ENCODE assay signal across 28 cellular contexts in genomic region chr3:102748646-102749045, GRCh38.
"Had no signal": no experiment of that assay in that cellular context is flagged by ENCODE, and none has a peak within 500 bp of the region (broad histone marks: within the 10 kb centered on the region; RNA-seq: fewer than 3 reads in every experiment).

No MANE protein-coding gene starts in this region.

- H3K4me3 ChIP-seq: adrenal gland, body of pancreas, breast epithelium had no signal

- H3K27me3 ChIP-seq: adrenal gland, body of pancreas, brain microvascular endothelial cell, breast epithelium had no signal

- H3K4me1 ChIP-seq: adrenal gland, body of pancreas, breast epithelium had no signal

- H3K9me3 ChIP-seq: adrenal gland, body of pancreas, breast epithelium had no signal

- H3K36me3 ChIP-seq: adrenal gland, brain microvascular endothelial cell, breast epithelium had no signal

- DNase-seq: activated B cell treated with CpG ODN at 0.5 μM for 24 hours; activated CD4-positive, alpha-beta memory T cell treated with anti-CD3 and anti-CD28 coated beads, Interleukin-2, amount 10 ng/mL, durations not matched to agents 7 days and 5 days; activated CD4-positive, alpha-beta T cell treated with anti-CD3 and anti-CD28 coated beads for 4 hours; activated CD4-positive, alpha-beta T cell treated with anti-CD3 and anti-CD28 coated beads, Interleukin-2, amount 10 ng/mL, durations not matched to agents 24 days and 14 days; activated CD4-positive, alpha-beta T cell treated with anti-CD3 and anti-CD28 coated beads, Interleukin-2, amount 50 U/mL, for 1 hour; activated CD4-positive, alpha-beta T cell treated with anti-CD3 and anti-CD28 coated beads, Interleukin-2, amount 50 U/mL, for 4 hours; activated CD4-positive, CD25-positive, alpha-beta regulatory T cell treated with anti-CD3 and anti-CD28 coated beads, Interleukin-2, amount 50 U/mL, for 72 hours; activated CD8-positive, alpha-beta memory T cell treated with anti-CD3 and anti-CD28 coated beads for 24 hours; activated CD8-positive, alpha-beta memory T cell treated with anti-CD3 and anti-CD28 coated beads, Interleukin-2, amount 10 ng/mL, durations not matched to agents 7 days and 5 days; activated CD8-positive, alpha-beta memory T cell treated with anti-CD3 and anti-CD28 coated beads, Interleukin-2, amount 50 U/mL, for 48 hours; activated CD8-positive, alpha-beta T cell treated with anti-CD3 and anti-CD28 coated beads, Interleukin-2, amount 10 ng/mL, durations not matched to agents 7 days and 5 days; activated effector memory CD4-positive, alpha-beta T cell treated with Interleukin-2 at 50 U/mL for 16 hours; activated gamma-delta T cell; activated naive CD4-positive, alpha-beta T cell treated with anti-CD3 and anti-CD28 coated beads, Interleukin-2, amount 10 ng/mL, durations not matched to agents 7 days and 5 days; activated naive CD4-positive, alpha-beta T cell treated with Interleukin-2 at 50 U/mL for 16 hours; activated T-cell treated with anti-CD3 and anti-CD28 coated beads, Interleukin-2, amount 50 U/mL, for 24 hours; activated T-cell treated with anti-CD3 and anti-CD28 coated beads, Interleukin-2, amount 50 U/mL, for 48 hours; adrenal gland; amniotic stem cell; aorta; body of pancreas; brain microvascular endothelial cell; central memory CD4-positive, alpha-beta T cell; T-helper 1 cell; T-helper 2 cell; T-helper 9 cell had no signal

- H3K27ac ChIP-seq: adrenal gland, body of pancreas, brain microvascular endothelial cell, breast epithelium, VCaP had no signal
